8 cellular contexts compared by ENCODE assay signal in genomic region chr2:230798769-230799399, GRCh38.
DNase-seq lines count a peak whose midpoint lies in the region; ATAC-seq, FAIRE-seq and TF ChIP-seq lines count a peak whose summit lies in the region.

No MANE protein-coding gene starts in this region.

- peak; percentile 68 to 78 (median 74) for ATAC-seq in pancreas

- 39% methylated on average over 4 of the region's 4 CpGs for WGBS in esophagus muscularis mucosa
- WGBS in pancreas, 2 donors: 38 to 42% methylated on average over 4 of the region's 4 CpGs

- no peak for TF ChIP-seq POLR2A in esophagus muscularis mucosa (IDR thresholded peaks at IDR 0.05; ENCODE audit: low read depth)

- peak; percentile 69 for TF ChIP-seq CTCF in AG04449 (IDR thresholded peaks at IDR 0.05; ENCODE audit: insufficient read depth, low read length, missing control alignments)
- peak; percentile 71 for TF ChIP-seq CTCF in VCaP (conservative IDR thresholded peaks at IDR 0.05)
- TF ChIP-seq CTCF in esophagus muscularis mucosa (IDR thresholded peaks at IDR 0.05): peak; percentile 51 to 73 (median 65)
- TF ChIP-seq CTCF in pancreas (IDR thresholded peaks at IDR 0.05): peak; percentile 14 to 42 (median 39)

- DNase-seq in AG04449 (ENCODE audit: low read depth, low spot score): no peak
- DNase-seq in GDM1 (lab: John Stamatoyannopoulos, UW): peak; percentile 21
- DNase-seq in NCI-H2029 (lab: John Stamatoyannopoulos, UW): peak; percentile 22
- DNase-seq in esophagus muscularis mucosa (ENCODE audit: extremely low spot score): no peak
- DNase-seq in pancreas: no peak
- DNase-seq in mucosa of gallbladder (ENCODE audit: low spot score): no peak
- no peak for DNase-seq in NK-92 (lab: John Stamatoyannopoulos, UW; ENCODE audit: unreplicated experiment)

- intact Hi-C loops in esophagus muscularis mucosa (cut with DNase I): loop anchor here (2.0 to 10.0 kb wide), 3 partner anchors 42 to 384 kb away; partner anchors contain the start of genes CAB39 and SP100
- intact Hi-C loops in pancreas (cut with DNase I): loop anchor here in 1 of 3 donors (10.0 kb wide), 1 partner anchor 94 kb away; no protein-coding TSS in a partner anchor

- H3K9me3 ChIP-seq in esophagus muscularis mucosa (no peaks in the 10 kb centered on the region), pancreas (no peaks in the 10 kb centered on the region)

- H3K27me3 ChIP-seq in esophagus muscularis mucosa (no peaks in the 10 kb centered on the region), pancreas (no peaks in the 10 kb centered on the region)

- FAIRE-seq in pancreas (lab: Jason Lieb, UNC): no peak

- H3K27ac ChIP-seq in VCaP (0 out of 2 replicates have a peak overlapping the region, but pooled peaks have one; percentile 89), esophagus muscularis mucosa (replicated peaks in 1 of 4) (no peak overlapping the region), pancreas (no peak overlapping the region)

- H3K4me3 ChIP-seq in AG04449 (ENCODE audit: low read depth, low read length) (no peak overlapping the region), esophagus muscularis mucosa (no peak overlapping the region), pancreas (no peak overlapping the region)

- no peak for TF ChIP-seq EP300 in esophagus muscularis mucosa (IDR thresholded peaks at IDR 0.05)

- H3K36me3 ChIP-seq in esophagus muscularis mucosa: peaks cover 0 to 38% (median 28%) of the 10 kb centered on the region in 4 donors
- H3K36me3 ChIP-seq in pancreas: no peaks in the 10 kb centered on the region

- peaks cover 38 to 55% (median 46%) of the 10 kb centered on the region in 4 donors for H3K4me1 ChIP-seq in esophagus muscularis mucosa
- peaks cover 0 to 16% (median 0%) of the 10 kb centered on the region in 3 donors for H3K4me1 ChIP-seq in pancreas

- CTCF ChIA-PET in AG04449 (lab: Yijun Ruan, JAX): interaction anchor here (0.6 to 5.6 kb wide), 45 partner anchors 8 to 792 kb away, joined by 3 to 80 read pairs (median 6); partner anchors contain the start of gene CAB39

- POLR2A ChIA-PET in AG04449 (lab: Yijun Ruan, JAX): no interaction called here

Comparison
In these comparisons a context has a peak if more than half of its experiments do, and no peak if none do; other contexts are left out.
1. DNase-seq: peak in GDM1 (single experiment) and NCI-H2029 (single experiment); none in AG04449 (single experiment), esophagus muscularis mucosa (single experiment), pancreas (0 of 6), mucosa of gallbladder (single experiment) and NK-92 (single experiment).
2. Peak in every context shown above with its lines, with median percentiles within 50 percentile points of each other: CTCF ChIP-seq.